Comparison of ENCODE assay signal across 8 cellular contexts in the genomic region with DNA sequence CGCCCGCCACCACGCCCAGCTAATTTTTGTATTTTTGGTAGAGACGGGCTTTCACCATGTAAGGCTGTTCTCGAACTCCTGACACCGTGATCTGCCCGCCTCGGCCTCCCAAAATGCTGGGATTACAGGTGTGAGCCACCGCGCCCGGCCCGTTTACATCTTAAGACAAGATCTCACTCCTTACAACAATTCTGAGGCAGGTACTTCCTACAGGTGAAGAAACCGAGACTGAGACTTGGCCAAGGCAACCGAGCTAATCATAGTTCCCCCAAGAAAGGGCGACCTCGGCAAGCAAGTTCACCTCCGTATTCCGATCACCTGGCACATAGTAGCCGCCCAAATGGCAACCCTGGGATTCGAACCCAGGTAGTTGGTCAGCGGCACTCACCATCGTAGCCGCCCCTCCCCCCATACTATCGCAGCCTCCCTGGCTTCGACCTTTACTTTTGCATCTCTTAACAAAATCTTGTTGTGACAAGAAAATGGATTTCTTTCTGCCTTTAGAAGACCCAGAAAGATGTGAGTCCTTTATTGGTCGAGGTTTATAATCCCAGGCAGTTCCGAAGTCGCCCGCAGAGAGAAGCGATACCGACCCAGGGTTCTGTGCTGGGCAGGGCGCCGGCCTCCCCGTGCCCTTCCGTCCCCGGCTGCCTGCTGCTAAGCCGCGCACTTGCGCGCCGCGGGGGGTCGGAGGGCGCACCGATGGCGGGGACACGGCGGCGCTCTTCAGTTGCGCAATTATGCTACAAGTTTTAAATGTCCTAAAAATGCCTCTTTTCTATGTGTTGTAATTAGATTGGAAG. TPM values are rescaled to one million over a fixed set of nuclear protein-coding genes. Genes with fewer than 3 reads are reported as not detected.
DNase-seq lines count a peak whose midpoint lies in the region; ATAC-seq and TF ChIP-seq lines count a peak whose summit lies in the region.

No MANE protein-coding gene starts in this region.

- no peak overlapping the region for H3K27ac Mint-ChIP-seq in activated CD4-positive, alpha-beta T cell treated with anti-CD3 and anti-CD28 coated beads, Interleukin-2, amount 10 ng/mL, durations not matched to agents 24 days and 14 days
- peak overlapping the region; percentile 23 for H3K27ac Mint-ChIP-seq in activated naive CD8-positive, alpha-beta T cell treated with anti-CD3 and anti-CD28 coated beads for 36 hours

- peaks cover 54% of the 10 kb centered on the region for H3K27me3 Mint-ChIP-seq in activated CD4-positive, alpha-beta T cell treated with anti-CD3 and anti-CD28 coated beads, Interleukin-2, amount 10 ng/mL, durations not matched to agents 24 days and 14 days
- peaks cover 33% of the 10 kb centered on the region for H3K27me3 Mint-ChIP-seq in activated naive CD8-positive, alpha-beta T cell treated with anti-CD3 and anti-CD28 coated beads for 36 hours

- TF ChIP-seq CTCF in thoracic aorta (IDR thresholded peaks at IDR 0.05) = no peak

- H3K4me3 ChIP-seq in thoracic aorta = peak overlapping the region; percentile 93

- intact Hi-C loops in activated CD4-positive, alpha-beta T cell treated with anti-CD3 and anti-CD28 coated beads, Interleukin-2, amount 10 ng/mL, durations not matched to agents 24 days and 14 days (cut with micrococcal nuclease) = loop anchor here (2.0 to 5.0 kb wide), 2 partner anchors 244 to 254 kb away; a partner anchor contains a TSS

- H3K4me3 Mint-ChIP-seq in activated CD4-positive, alpha-beta T cell treated with anti-CD3 and anti-CD28 coated beads, Interleukin-2, amount 10 ng/mL, durations not matched to agents 24 days and 14 days = peak overlapping the region; percentile 89
- peak overlapping the region; percentile 79 for H3K4me3 Mint-ChIP-seq in activated naive CD8-positive, alpha-beta T cell treated with anti-CD3 and anti-CD28 coated beads for 36 hours

- peaks cover 23% of the 10 kb centered on the region for H3K4me1 Mint-ChIP-seq in activated CD4-positive, alpha-beta T cell treated with anti-CD3 and anti-CD28 coated beads, Interleukin-2, amount 10 ng/mL, durations not matched to agents 24 days and 14 days
- peaks cover 26% of the 10 kb centered on the region for H3K4me1 Mint-ChIP-seq in activated naive CD8-positive, alpha-beta T cell treated with anti-CD3 and anti-CD28 coated beads for 36 hours

- peak overlapping the region; percentile 37 to 53 for H3K27ac ChIP-seq in thoracic aorta

- no peaks in the 10 kb centered on the region for H3K27me3 ChIP-seq in thoracic aorta (replicated peaks; ENCODE audit: insufficient read depth)

- no peaks in the 10 kb centered on the region for H3K9me3 Mint-ChIP-seq in activated CD4-positive, alpha-beta T cell treated with anti-CD3 and anti-CD28 coated beads, Interleukin-2, amount 10 ng/mL, durations not matched to agents 24 days and 14 days
- peaks cover 3% of the 10 kb centered on the region for H3K9me3 Mint-ChIP-seq in activated naive CD8-positive, alpha-beta T cell treated with anti-CD3 and anti-CD28 coated beads for 36 hours

- peak; percentile 56 for DNase-seq in activated CD4-positive, alpha-beta T cell treated with anti-CD3 and anti-CD28 coated beads, Interleukin-2, amount 10 ng/mL, durations not matched to agents 24 days and 14 days
- no peak for DNase-seq in activated CD4-positive, alpha-beta T cell treated with anti-CD3 and anti-CD28 coated beads, Interleukin-2, amount 50 U/mL, for 4 hours
- peak; percentile 11 for DNase-seq in activated naive CD8-positive, alpha-beta T cell treated with anti-CD3 and anti-CD28 coated beads for 36 hours
- DNase-seq in left lobe of liver (ENCODE audit: low spot score) (peak; percentile 71), thoracic aorta (ENCODE audit: low spot score) (no peak), GM19238 (ENCODE audit: insufficient read length, low spot score) (no peak), GM19240 (ENCODE audit: insufficient read length, low spot score) (no peak)

- peaks cover 8 to 22% of the 10 kb centered on the region in 2 donors for H3K4me1 ChIP-seq in thoracic aorta (ENCODE audit: control insufficient read depth in 1 of 2, low read depth in 2 of 2)

- no peaks in the 10 kb centered on the region for H3K36me3 Mint-ChIP-seq in activated CD4-positive, alpha-beta T cell treated with anti-CD3 and anti-CD28 coated beads, Interleukin-2, amount 10 ng/mL, durations not matched to agents 24 days and 14 days (ENCODE audit: low read depth)
- peaks cover 9% of the 10 kb centered on the region for H3K36me3 Mint-ChIP-seq in activated naive CD8-positive, alpha-beta T cell treated with anti-CD3 and anti-CD28 coated beads for 36 hours

- H3K9me3 ChIP-seq in thoracic aorta = no peaks in the 10 kb centered on the region

- H3K36me3 ChIP-seq in thoracic aorta = no peaks in the 10 kb centered on the region

- ATAC-seq in left lobe of liver (peak; percentile 4), thoracic aorta (ENCODE audit: insufficient number of reproducible peaks, low FRiP score, low read depth) (no peak), HG02798 (IDR thresholded peaks at IDR 0.05; ENCODE audit: poor library complexity, unreplicated experiment) (no peak)

RNA-seq across cellular contexts. Expression of a gene that starts 1.1 kb away (rescaled TPM):
- total RNA-seq in activated CD4-positive, alpha-beta T cell treated with anti-CD3 and anti-CD28 coated beads, Interleukin-2, amount 10 ng/mL, durations not matched to agents 24 days and 14 days = 0.75 and 1.1 TPM in 2 replicates
- 1 to 10 TPM; 1.5 to 1.6 TPM for total RNA-seq in activated naive CD8-positive, alpha-beta T cell treated with anti-CD3 and anti-CD28 coated beads for 36 hours
- total RNA-seq in left lobe of liver (32.9 TPM), thoracic aorta (1 to 10 TPM; 4.1 to 6.6 TPM)

RNA-seq across cellular contexts. Expression of a gene that starts 59.4 kb away (rescaled TPM):
- total RNA-seq in activated CD4-positive, alpha-beta T cell treated with anti-CD3 and anti-CD28 coated beads, Interleukin-2, amount 10 ng/mL, durations not matched to agents 24 days and 14 days = 6.1 and 8.7 TPM in 2 replicates
- 1 to 10 TPM; 5.8 to 6.0 TPM for total RNA-seq in activated naive CD8-positive, alpha-beta T cell treated with anti-CD3 and anti-CD28 coated beads for 36 hours
- 9.2 TPM for total RNA-seq in left lobe of liver
- 10 to 100 TPM; 17.7 to 29.8 TPM for total RNA-seq in thoracic aorta

Comparison
In these comparisons a context has a peak if more than half of its experiments do, and no peak if none do; other contexts are left out.
1. DNase-seq: peak in activated CD4-positive, alpha-beta T cell treated with anti-CD3 and anti-CD28 coated beads, Interleukin-2, amount 10 ng/mL, durations not matched to agents 24 days and 14 days (single experiment), activated naive CD8-positive, alpha-beta T cell treated with anti-CD3 and anti-CD28 coated beads for 36 hours (single experiment) and left lobe of liver (single experiment); none in activated CD4-positive, alpha-beta T cell treated with anti-CD3 and anti-CD28 coated beads, Interleukin-2, amount 50 U/mL, for 4 hours (0 of 2), thoracic aorta (single experiment), GM19238 (single experiment) and GM19240 (single experiment).